ENCODE assay signal across 12 cellular contexts in the genomic region with DNA sequence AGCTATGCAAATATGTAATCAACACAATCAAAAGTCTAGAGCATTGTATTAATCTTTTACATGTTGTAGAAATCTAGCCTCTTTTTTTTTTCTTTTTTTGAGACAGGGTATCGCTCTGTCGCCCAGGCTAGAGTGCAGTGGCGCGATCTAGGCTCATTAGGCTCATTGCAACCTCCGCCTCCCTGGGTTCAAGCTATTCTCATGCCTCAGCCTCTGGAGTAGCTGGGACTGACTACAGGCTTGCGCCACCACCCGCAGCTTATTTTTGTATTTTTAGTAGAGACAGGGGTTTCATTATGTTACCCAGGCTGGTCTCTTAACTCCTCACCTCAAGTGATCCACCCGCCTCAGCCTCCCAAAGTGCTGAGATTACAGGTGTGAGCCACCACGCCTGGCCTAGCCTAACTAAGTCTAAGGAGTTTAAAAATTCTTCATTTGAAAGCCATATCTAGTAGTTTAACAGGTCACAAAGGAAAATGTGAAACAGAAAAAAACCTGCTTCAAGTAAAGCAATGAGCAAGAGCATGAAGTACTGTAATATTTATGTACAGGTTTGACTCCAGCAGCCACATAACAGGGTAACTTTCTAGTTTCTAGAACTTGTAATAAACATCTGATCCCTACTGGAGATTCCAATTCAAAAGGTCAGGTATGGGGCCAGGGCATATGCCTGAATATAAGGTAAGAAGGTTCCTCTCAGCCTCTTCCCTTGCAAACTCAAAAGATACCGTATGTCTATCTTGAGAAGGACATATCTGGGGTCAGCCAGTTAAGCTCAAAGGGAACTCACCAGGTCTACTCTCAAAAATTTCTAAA. TPM values are rescaled to one million over a fixed set of nuclear protein-coding genes. Genes with fewer than 3 reads are reported as not detected.
A peak's percentile ranks its signal among the peaks of the same experiment; 100 is the strongest.
DNase-seq lines count a peak whose midpoint lies in the region; ATAC-seq and TF ChIP-seq lines count a peak whose summit lies in the region.
"Had no signal": no experiment of that assay in that cellular context is flagged by ENCODE, and none has a peak within 500 bp of the region (broad histone marks: within the 10 kb centered on the region; RNA-seq: fewer than 3 reads in every experiment).

No MANE protein-coding gene starts in this region.

- TF ChIP-seq CTCF in tibial artery (IDR thresholded peaks at IDR 0.05): no peak

- no peaks in the 10 kb centered on the region for H3K9me3 ChIP-seq in mesenchymal stem cell (ENCODE audit: control insufficient read depth, low read length)
- no peaks in the 10 kb centered on the region for H3K9me3 ChIP-seq in tibial artery
- H3K9me3 ChIP-seq in neuronal stem cell (replicated peaks in 1 of 2; ENCODE audit: control insufficient read depth in 2 of 2, insufficient read depth in 1 of 2, low read depth in 1 of 2, low read length in 2 of 2): peaks cover 0 to 17% of the 10 kb centered on the region in 2 donors
- H3K9me3 ChIP-seq: gastroesophageal sphincter, spleen had no signal

- no peak overlapping the region for H3K9ac ChIP-seq in mesenchymal stem cell (ENCODE audit: low read length)
- no peak overlapping the region for H3K9ac ChIP-seq in neuronal stem cell (ENCODE audit: low read depth, low read length, poor library complexity)

- H3K36me3 Mint-ChIP-seq in activated T-helper 1 cell treated with anti-CD3 and anti-CD28 coated beads, Interleukin-12 subunit alpha, Interleukin-12 subunit beta, Interleukin-2, Interleukin-4 antibody, amounts not matched to agents 30 ng/mL and 10 ng/mL and 1 ng/mL, durations not matched to agents 14 hours and 24 hours and 36 hours (ENCODE audit: low read depth): peaks cover 27% of the 10 kb centered on the region

- peaks cover 71% of the 10 kb centered on the region for H3K4me1 Mint-ChIP-seq in activated T-helper 1 cell treated with anti-CD3 and anti-CD28 coated beads, Interleukin-12 subunit alpha, Interleukin-12 subunit beta, Interleukin-2, Interleukin-4 antibody, amounts not matched to agents 30 ng/mL and 10 ng/mL and 1 ng/mL, durations not matched to agents 14 hours and 24 hours and 36 hours (ENCODE audit: low read depth)

- H3K79me1 ChIP-seq in mesenchymal stem cell (replicated peaks; ENCODE audit: low read length, poor library complexity, severe bottlenecking): no peaks in the 10 kb centered on the region
- H3K79me1 ChIP-seq in neuronal stem cell (ENCODE audit: low read depth, low read length): no peaks in the 10 kb centered on the region

- H2AK5ac ChIP-seq in mesenchymal stem cell (ENCODE audit: low read length, severe bottlenecking) (no peak overlapping the region), neuronal stem cell (ENCODE audit: low read depth, low read length) (no peak overlapping the region)

- H3K23ac ChIP-seq in mesenchymal stem cell (ENCODE audit: low read length in 2 of 2) (no peak overlapping the region), neuronal stem cell (ENCODE audit: low read depth, low read length, poor library complexity) (no peak overlapping the region)

- H3K18ac ChIP-seq in mesenchymal stem cell (ENCODE audit: low read depth in 1 of 2, low read length in 2 of 2): no peak overlapping the region
- no peak overlapping the region for H3K18ac ChIP-seq in neuronal stem cell (ENCODE audit: low read length)

- H3K27me3 ChIP-seq in mesenchymal stem cell (ENCODE audit: control insufficient read depth in 1 of 2, insufficient read depth in 1 of 2, low read length in 2 of 2): no peaks in the 10 kb centered on the region
- H3K27me3 ChIP-seq in tibial artery: no peaks in the 10 kb centered on the region
- no peaks in the 10 kb centered on the region for H3K27me3 ChIP-seq in neuronal stem cell (ENCODE audit: control insufficient read depth in 3 of 3, insufficient read depth in 3 of 3, low read depth in 1 of 3, low read length in 3 of 3)
- H3K27me3 ChIP-seq: gastroesophageal sphincter, spleen had no signal

- H3K4me2 ChIP-seq in mesenchymal stem cell (ENCODE audit: low read length, poor library complexity, severe bottlenecking) (no peak overlapping the region), neuronal stem cell (ENCODE audit: insufficient read depth, low read length, poor library complexity, severe bottlenecking) (no peak overlapping the region)

- H3K4ac ChIP-seq in mesenchymal stem cell (ENCODE audit: low read depth in 1 of 2, low read length in 2 of 2) (no peak overlapping the region), neuronal stem cell (ENCODE audit: low read length) (no peak overlapping the region)

- no peak for ATAC-seq in GM21825 (IDR thresholded peaks at IDR 0.05; ENCODE audit: unreplicated experiment)
- no peak for ATAC-seq in esophagus mucosa
- ATAC-seq: gastroesophageal sphincter had no signal

- DNase-seq in activated T-cell treated with anti-CD3 and anti-CD28 coated beads for 48 hours (ENCODE audit: low read depth): peak; percentile 25
- no peak for DNase-seq in activated T-cell treated with anti-CD3 and anti-CD28 coated beads for 4 hours
- DNase-seq in activated T-helper 1 cell treated with anti-CD3 and anti-CD28 coated beads, Interleukin-12 subunit alpha, Interleukin-12 subunit beta, Interleukin-2, Interleukin-4 antibody, amounts not matched to agents 30 ng/mL and 10 ng/mL and 1 ng/mL, durations not matched to agents 14 hours and 24 hours and 36 hours (ENCODE audit: low spot score): no peak
- DNase-seq in mesenchymal stem cell: no peak
- DNase-seq in tibial artery: no peak
- no peak for DNase-seq in neuronal stem cell (ENCODE audit: low spot score)
- DNase-seq: cerebellar nuclear complex, spleen, WERI-Rb-1 had no signal

- peak overlapping the region; percentile 95 for H3K4me3 Mint-ChIP-seq in activated T-helper 1 cell treated with anti-CD3 and anti-CD28 coated beads, Interleukin-12 subunit alpha, Interleukin-12 subunit beta, Interleukin-2, Interleukin-4 antibody, amounts not matched to agents 30 ng/mL and 10 ng/mL and 1 ng/mL, durations not matched to agents 14 hours and 24 hours and 36 hours

- H3K4me3 ChIP-seq in mesenchymal stem cell (ENCODE audit: insufficient read depth in 1 of 2, low read depth in 1 of 2, low read length in 2 of 2) (no peak overlapping the region), tibial artery (no peak overlapping the region), neuronal stem cell (ENCODE audit: low read length in 2 of 2) (no peak overlapping the region)
- H3K4me3 ChIP-seq: gastroesophageal sphincter had no signal

- no peak overlapping the region for H2BK15ac ChIP-seq in mesenchymal stem cell (ENCODE audit: low read depth, poor library complexity, severe bottlenecking)
- H2BK15ac ChIP-seq in neuronal stem cell (ENCODE audit: low read length): no peak overlapping the region

- H2AFZ ChIP-seq in mesenchymal stem cell (ENCODE audit: low read depth, low read length) (no peak overlapping the region), neuronal stem cell (ENCODE audit: low read length) (no peak overlapping the region)

- H4K91ac ChIP-seq in mesenchymal stem cell (ENCODE audit: low read length) (no peak overlapping the region), neuronal stem cell (ENCODE audit: low read depth, low read length, poor library complexity) (no peak overlapping the region)

- no peak overlapping the region for H2BK5ac ChIP-seq in mesenchymal stem cell (ENCODE audit: low read depth, low read length, poor library complexity, severe bottlenecking)
- H2BK5ac ChIP-seq in neuronal stem cell (ENCODE audit: low read length): no peak overlapping the region

- H3K9me3 Mint-ChIP-seq in activated T-helper 1 cell treated with anti-CD3 and anti-CD28 coated beads, Interleukin-12 subunit alpha, Interleukin-12 subunit beta, Interleukin-2, Interleukin-4 antibody, amounts not matched to agents 30 ng/mL and 10 ng/mL and 1 ng/mL, durations not matched to agents 14 hours and 24 hours and 36 hours: no peaks in the 10 kb centered on the region

- intact Hi-C loops in activated T-helper 1 cell treated with anti-CD3 and anti-CD28 coated beads, Interleukin-12 subunit alpha, Interleukin-12 subunit beta, Interleukin-2, Interleukin-4 antibody, amounts not matched to agents 30 ng/mL and 10 ng/mL and 1 ng/mL, durations not matched to agents 14 hours and 24 hours and 36 hours (cut with micrococcal nuclease): loop anchor here (1.0 to 10.0 kb wide), 5 partner anchors 41 to 802 kb away; a partner anchor contains a TSS
- intact Hi-C loops in tibial artery (cut with DNase I; ENCODE audit: low total_unique reads): loop anchor here (5.0 kb wide), 1 partner anchor 43 kb away; a partner anchor contains a TSS

- H3K14ac ChIP-seq in mesenchymal stem cell (ENCODE audit: low read length in 2 of 2) (no peak overlapping the region), neuronal stem cell (ENCODE audit: low read length) (no peak overlapping the region)

- H2BK12ac ChIP-seq in mesenchymal stem cell (ENCODE audit: low read length in 2 of 2) (no peak overlapping the region), neuronal stem cell (ENCODE audit: low read length) (no peak overlapping the region)

- no peaks in the 10 kb centered on the region for H3K27me3 Mint-ChIP-seq in activated T-helper 1 cell treated with anti-CD3 and anti-CD28 coated beads, Interleukin-12 subunit alpha, Interleukin-12 subunit beta, Interleukin-2, Interleukin-4 antibody, amounts not matched to agents 30 ng/mL and 10 ng/mL and 1 ng/mL, durations not matched to agents 14 hours and 24 hours and 36 hours (ENCODE audit: insufficient read depth)

- no peak overlapping the region for H2BK120ac ChIP-seq in mesenchymal stem cell (ENCODE audit: low read depth, low read length)
- no peak overlapping the region for H2BK120ac ChIP-seq in neuronal stem cell (ENCODE audit: low read depth, low read length)

- H4K8ac ChIP-seq in mesenchymal stem cell (ENCODE audit: low read length) (no peak overlapping the region), neuronal stem cell (ENCODE audit: low read depth, low read length) (no peak overlapping the region)

- H3K27ac ChIP-seq in mesenchymal stem cell (ENCODE audit: low read length, poor library complexity, severe bottlenecking) (peak overlapping the region; percentile 40), tibial artery (peak overlapping the region; percentile 42 to 93), neuronal stem cell (replicated peaks; ENCODE audit: low read length) (no peak overlapping the region)
- H3K27ac ChIP-seq: gastroesophageal sphincter, WERI-Rb-1 had no signal

- H3K27ac Mint-ChIP-seq in activated T-helper 1 cell treated with anti-CD3 and anti-CD28 coated beads, Interleukin-12 subunit alpha, Interleukin-12 subunit beta, Interleukin-2, Interleukin-4 antibody, amounts not matched to agents 30 ng/mL and 10 ng/mL and 1 ng/mL, durations not matched to agents 14 hours and 24 hours and 36 hours: peak overlapping the region; percentile 99

- H3K36me3 ChIP-seq in mesenchymal stem cell (ENCODE audit: control insufficient read depth in 1 of 2, insufficient read depth in 2 of 2, low read depth in 1 of 2, low read length in 2 of 2) (peaks cover 0 to 4% of the 10 kb centered on the region in 2 experiments), tibial artery (no peaks in the 10 kb centered on the region), neuronal stem cell (replicated peaks in 1 of 2; ENCODE audit: control insufficient read depth in 2 of 2, insufficient read depth in 2 of 2, low read length in 2 of 2) (peaks cover 0 to 41% of the 10 kb centered on the region in 2 donors)
- H3K36me3 ChIP-seq: gastroesophageal sphincter had no signal

- WGBS in mesenchymal stem cell: 92% methylated on average over 7 of the region's 10 CpGs
- WGBS in neuronal stem cell (ENCODE audit: extremely low coverage in 2 of 2, insufficient read length in 2 of 2, insufficient replicate concordance in 1 of 2), 2 donors: no CpG with 5 or more reads among the region's 10 CpGs

- H3K4me1 ChIP-seq in mesenchymal stem cell (ENCODE audit: control insufficient read depth, insufficient read depth, low read depth, low read length) (peaks cover 5% of the 10 kb centered on the region), tibial artery (peaks cover 0 to 76% (median 31%) of the 10 kb centered on the region in 4 donors), neuronal stem cell (ENCODE audit: control insufficient read depth in 2 of 2, insufficient read depth in 1 of 2, low read depth in 1 of 2, low read length in 2 of 2) (peaks cover 3 to 7% of the 10 kb centered on the region in 2 donors)

RNA-seq across cellular contexts. Expression of a gene that starts 4.4 kb away (rescaled TPM):
- total RNA-seq in activated T-helper 1 cell treated with anti-CD3 and anti-CD28 coated beads, Interleukin-12 subunit alpha, Interleukin-12 subunit beta, Interleukin-2, Interleukin-4 antibody, amounts not matched to agents 30 ng/mL and 10 ng/mL and 1 ng/mL, durations not matched to agents 14 hours and 24 hours and 36 hours: 304 and 308 TPM in 2 replicates
- 94.1 TPM for polyA plus RNA-seq in mesenchymal stem cell (2013, experiment 1 of 2)
- 94.1 TPM for polyA plus RNA-seq in mesenchymal stem cell (2013, experiment 2 of 2)
- 191 TPM for polyA plus RNA-seq in neuronal stem cell (2013, experiment 1 of 2)
- polyA plus RNA-seq in neuronal stem cell (2013, experiment 2 of 2): 176 TPM
- total RNA-seq in esophagus mucosa: 130 TPM

RNA-seq across cellular contexts. Expression of a gene that starts 4.4 kb away (rescaled TPM):
- 151 and 168 TPM in 2 replicates for total RNA-seq in activated T-helper 1 cell treated with anti-CD3 and anti-CD28 coated beads, Interleukin-12 subunit alpha, Interleukin-12 subunit beta, Interleukin-2, Interleukin-4 antibody, amounts not matched to agents 30 ng/mL and 10 ng/mL and 1 ng/mL, durations not matched to agents 14 hours and 24 hours and 36 hours
- polyA plus RNA-seq in mesenchymal stem cell (2013, experiment 1 of 2): 68.0 TPM
- polyA plus RNA-seq in mesenchymal stem cell (2013, experiment 2 of 2): 69.0 TPM
- polyA plus RNA-seq in neuronal stem cell (2013, experiment 1 of 2): 127 TPM
- polyA plus RNA-seq in neuronal stem cell (2013, experiment 2 of 2): 126 TPM
- total RNA-seq in esophagus mucosa: 58.0 TPM

RNA-seq across cellular contexts. Expression of a gene that starts 38.8 kb away (rescaled TPM):
- total RNA-seq in activated T-helper 1 cell treated with anti-CD3 and anti-CD28 coated beads, Interleukin-12 subunit alpha, Interleukin-12 subunit beta, Interleukin-2, Interleukin-4 antibody, amounts not matched to agents 30 ng/mL and 10 ng/mL and 1 ng/mL, durations not matched to agents 14 hours and 24 hours and 36 hours: 35.7 and 36.2 TPM in 2 replicates
- 12.7 TPM for polyA plus RNA-seq in mesenchymal stem cell (2013, experiment 1 of 2)
- polyA plus RNA-seq in mesenchymal stem cell (2013, experiment 2 of 2): 13.6 TPM
- 11.1 TPM for polyA plus RNA-seq in neuronal stem cell (2013, experiment 1 of 2)
- polyA plus RNA-seq in neuronal stem cell (2013, experiment 2 of 2): 11.3 TPM
- 25.1 TPM for total RNA-seq in esophagus mucosa

RNA-seq across cellular contexts. Expression of a gene that starts 38.9 kb away (rescaled TPM):
- 80.3 and 95.6 TPM in 2 replicates for total RNA-seq in activated T-helper 1 cell treated with anti-CD3 and anti-CD28 coated beads, Interleukin-12 subunit alpha, Interleukin-12 subunit beta, Interleukin-2, Interleukin-4 antibody, amounts not matched to agents 30 ng/mL and 10 ng/mL and 1 ng/mL, durations not matched to agents 14 hours and 24 hours and 36 hours
- 553 TPM for polyA plus RNA-seq in mesenchymal stem cell (2013, experiment 1 of 2)
- polyA plus RNA-seq in mesenchymal stem cell (2013, experiment 2 of 2): 561 TPM
- 474 TPM for polyA plus RNA-seq in neuronal stem cell (2013, experiment 1 of 2)
- polyA plus RNA-seq in neuronal stem cell (2013, experiment 2 of 2): 476 TPM
- 136 TPM for total RNA-seq in esophagus mucosa

RNA-seq across cellular contexts. Expression of a gene that starts 44.7 kb away (rescaled TPM):
- 3.6 and 5.1 TPM in 2 replicates for total RNA-seq in activated T-helper 1 cell treated with anti-CD3 and anti-CD28 coated beads, Interleukin-12 subunit alpha, Interleukin-12 subunit beta, Interleukin-2, Interleukin-4 antibody, amounts not matched to agents 30 ng/mL and 10 ng/mL and 1 ng/mL, durations not matched to agents 14 hours and 24 hours and 36 hours
- polyA plus RNA-seq in mesenchymal stem cell (2013, experiment 1 of 2): 4.6 TPM
- polyA plus RNA-seq in mesenchymal stem cell (2013, experiment 2 of 2): 4.9 TPM
- 3.1 TPM for polyA plus RNA-seq in neuronal stem cell (2013, experiment 1 of 2)
- 3.2 TPM for polyA plus RNA-seq in neuronal stem cell (2013, experiment 2 of 2)
- 3.3 TPM for total RNA-seq in esophagus mucosa
